Comparison of ENCODE assay signal across 8 cellular contexts in the genomic region with DNA sequence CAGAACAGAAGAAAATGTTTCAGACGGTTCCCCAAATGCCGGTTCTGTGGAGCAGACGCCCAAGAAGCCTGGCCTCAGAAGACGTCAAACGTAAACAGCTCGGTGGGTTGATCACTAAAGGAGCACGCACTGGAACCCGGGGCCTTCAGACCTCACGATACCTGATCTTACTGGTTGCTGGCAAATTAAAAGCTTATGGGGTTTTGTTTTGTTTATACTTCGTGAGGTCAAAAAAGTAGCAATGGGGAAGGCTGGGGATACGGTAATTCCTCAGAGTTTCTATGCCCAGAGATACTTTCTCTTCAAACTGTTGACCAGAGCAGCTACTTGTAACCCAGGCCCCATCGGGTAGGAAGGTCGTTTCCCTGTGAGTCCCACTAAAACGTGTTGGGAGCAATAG. TPM values are rescaled to one million over a fixed set of nuclear protein-coding genes. Genes with fewer than 3 reads are reported as not detected.
DNase-seq lines count a peak whose midpoint lies in the region; ATAC-seq and TF ChIP-seq lines count a peak whose summit lies in the region.

No MANE protein-coding gene starts in this region.

- H3K4me2 ChIP-seq in GM23338 = peak overlapping the region; percentile 97

- peaks cover 61% of the 10 kb centered on the region for H3K4me1 Mint-ChIP-seq in GM23338

- no peaks in the 10 kb centered on the region for H3K9me3 Mint-ChIP-seq in GM23338

- peaks cover 46% of the 10 kb centered on the region for H3K36me3 Mint-ChIP-seq in GM23338 (ENCODE audit: low read depth)

- H3K4me1 ChIP-seq in GM23338 (ENCODE audit: insufficient read depth) (peaks cover 58% of the 10 kb centered on the region), psoas muscle (peaks cover 64% of the 10 kb centered on the region)

- no peak for DNase-seq in AG09309 (ENCODE audit: low read depth)
- DNase-seq in GM23338 (ENCODE audit: low spot score) = peak; percentile 28
- peak; percentile 55 for DNase-seq in fibroblast of mammary gland (ENCODE audit: low read depth)
- no peak for DNase-seq in psoas muscle
- no peak for DNase-seq in D341Med (ENCODE audit: low spot score)
- DNase-seq in NCI-H524 treated with DMSO at 0.1 percent for 48 hours (lab: John Stamatoyannopoulos, UW) = no peak

- H2AFZ ChIP-seq in GM23338 = no peak overlapping the region

- no peak overlapping the region for H3K27ac Mint-ChIP-seq in GM23338

- peaks cover 12% of the 10 kb centered on the region for H3F3A ChIP-seq in GM23338 (replicated peaks; ENCODE audit: low read depth)

- peaks cover 26% of the 10 kb centered on the region for H4K20me1 ChIP-seq in GM23338 (replicated peaks; ENCODE audit: insufficient read depth)

- H3K27me3 Mint-ChIP-seq in GM23338 (ENCODE audit: insufficient read depth, low read depth, poor library complexity) = peaks cover 26% of the 10 kb centered on the region

- peak overlapping the region; percentile 67 for H3K4me3 ChIP-seq in AG09309 (ENCODE audit: control insufficient read depth, low read depth, low read length)
- peak overlapping the region; percentile 98 for H3K4me3 ChIP-seq in GM23338
- peak overlapping the region; percentile 93 for H3K4me3 ChIP-seq in fibroblast of mammary gland (ENCODE audit: control insufficient read depth, low read depth, low read length)
- peak overlapping the region; percentile 84 for H3K4me3 ChIP-seq in psoas muscle

- no peak overlapping the region for H3K27ac ChIP-seq in GM23338 (ENCODE audit: low read depth)
- peak overlapping the region; percentile 99 for H3K27ac ChIP-seq in VCaP
- peak overlapping the region; percentile 98 for H3K27ac ChIP-seq in psoas muscle

- H3K4me3 Mint-ChIP-seq in GM23338 = peak overlapping the region; percentile 96

- ATAC-seq in GM23338 = no peak
- ATAC-seq in psoas muscle = no peak
- ATAC-seq in HG03460 (IDR thresholded peaks at IDR 0.05; ENCODE audit: unreplicated experiment) = no peak

- 1% methylated on average over 14 of the region's 14 CpGs for WGBS in psoas muscle, 3 donors

- intact Hi-C loops in psoas muscle (cut with DNase I) = loop anchor here (5.0 to 10.0 kb wide), 3 partner anchors 68 to 364 kb away; partner anchors contain the start of genes APOLD1 (in 1 of the 2), BORCS5 (in 1 of the 2), DUSP16 (in 1 of the 2) and MANSC1 (in 1 of the 2)

- H3K9me3 ChIP-seq in psoas muscle = no peaks in the 10 kb centered on the region

- peaks cover 14% of the 10 kb centered on the region for H3K36me3 ChIP-seq in GM23338 (ENCODE audit: insufficient read depth)
- H3K36me3 ChIP-seq in psoas muscle (ENCODE audit: insufficient read depth in 1 of 2, low read depth in 1 of 2) = peaks cover 0 to 36% of the 10 kb centered on the region in 2 donors

- H3K9me2 ChIP-seq in GM23338 (ENCODE audit: insufficient read depth) = no peaks in the 10 kb centered on the region

- peaks cover 34% of the 10 kb centered on the region for H3K79me2 ChIP-seq in GM23338 (replicated peaks; ENCODE audit: insufficient read depth)

- H3K27me3 ChIP-seq in GM23338 (ENCODE audit: insufficient read depth) (peaks cover 67% of the 10 kb centered on the region), psoas muscle (ENCODE audit: insufficient read depth in 3 of 3, low read length in 2 of 3) (no peaks in the 10 kb centered on the region)

- TF ChIP-seq CTCF in AG09309 (IDR thresholded peaks at IDR 0.05; ENCODE audit: control insufficient read depth, insufficient read depth, low read depth, low read length, missing control alignments) (no peak), GM23338 (conservative IDR thresholded peaks at IDR 0.05; ENCODE audit: low read depth in 2 of 2) (no peak), VCaP (conservative IDR thresholded peaks at IDR 0.05) (no peak), fibroblast of mammary gland (conservative IDR thresholded peaks at IDR 0.05; ENCODE audit: control insufficient read depth, insufficient read depth, low read depth, low read length) (no peak), psoas muscle (IDR thresholded peaks at IDR 0.05) (no peak)

TF ChIP-seq in GM23338, 12 proteins besides CTCF, POLR2A, EP300 and RAD21 (continues in another document):
- TF ChIP-seq ZNF114 (CRISPR knock-in tag; IDR thresholded peaks at IDR 0.05) (no peak), EZH2 (IDR thresholded peaks at IDR 0.05; ENCODE audit: low read depth, unreplicated experiment) (no peak), ZNF331 (CRISPR knock-in tag; IDR thresholded peaks at IDR 0.05; ENCODE audit: low read depth) (no peak), CREB1 (CRISPR knock-in tag; IDR thresholded peaks at IDR 0.05; ENCODE audit: low read depth) (no peak), STAT1 (IDR thresholded peaks at IDR 0.05; ENCODE audit: unreplicated experiment) (no peak), JUNB (IDR thresholded peaks at IDR 0.05; ENCODE audit: unreplicated experiment) (no peak)
- TF ChIP-seq, protein P1, sequence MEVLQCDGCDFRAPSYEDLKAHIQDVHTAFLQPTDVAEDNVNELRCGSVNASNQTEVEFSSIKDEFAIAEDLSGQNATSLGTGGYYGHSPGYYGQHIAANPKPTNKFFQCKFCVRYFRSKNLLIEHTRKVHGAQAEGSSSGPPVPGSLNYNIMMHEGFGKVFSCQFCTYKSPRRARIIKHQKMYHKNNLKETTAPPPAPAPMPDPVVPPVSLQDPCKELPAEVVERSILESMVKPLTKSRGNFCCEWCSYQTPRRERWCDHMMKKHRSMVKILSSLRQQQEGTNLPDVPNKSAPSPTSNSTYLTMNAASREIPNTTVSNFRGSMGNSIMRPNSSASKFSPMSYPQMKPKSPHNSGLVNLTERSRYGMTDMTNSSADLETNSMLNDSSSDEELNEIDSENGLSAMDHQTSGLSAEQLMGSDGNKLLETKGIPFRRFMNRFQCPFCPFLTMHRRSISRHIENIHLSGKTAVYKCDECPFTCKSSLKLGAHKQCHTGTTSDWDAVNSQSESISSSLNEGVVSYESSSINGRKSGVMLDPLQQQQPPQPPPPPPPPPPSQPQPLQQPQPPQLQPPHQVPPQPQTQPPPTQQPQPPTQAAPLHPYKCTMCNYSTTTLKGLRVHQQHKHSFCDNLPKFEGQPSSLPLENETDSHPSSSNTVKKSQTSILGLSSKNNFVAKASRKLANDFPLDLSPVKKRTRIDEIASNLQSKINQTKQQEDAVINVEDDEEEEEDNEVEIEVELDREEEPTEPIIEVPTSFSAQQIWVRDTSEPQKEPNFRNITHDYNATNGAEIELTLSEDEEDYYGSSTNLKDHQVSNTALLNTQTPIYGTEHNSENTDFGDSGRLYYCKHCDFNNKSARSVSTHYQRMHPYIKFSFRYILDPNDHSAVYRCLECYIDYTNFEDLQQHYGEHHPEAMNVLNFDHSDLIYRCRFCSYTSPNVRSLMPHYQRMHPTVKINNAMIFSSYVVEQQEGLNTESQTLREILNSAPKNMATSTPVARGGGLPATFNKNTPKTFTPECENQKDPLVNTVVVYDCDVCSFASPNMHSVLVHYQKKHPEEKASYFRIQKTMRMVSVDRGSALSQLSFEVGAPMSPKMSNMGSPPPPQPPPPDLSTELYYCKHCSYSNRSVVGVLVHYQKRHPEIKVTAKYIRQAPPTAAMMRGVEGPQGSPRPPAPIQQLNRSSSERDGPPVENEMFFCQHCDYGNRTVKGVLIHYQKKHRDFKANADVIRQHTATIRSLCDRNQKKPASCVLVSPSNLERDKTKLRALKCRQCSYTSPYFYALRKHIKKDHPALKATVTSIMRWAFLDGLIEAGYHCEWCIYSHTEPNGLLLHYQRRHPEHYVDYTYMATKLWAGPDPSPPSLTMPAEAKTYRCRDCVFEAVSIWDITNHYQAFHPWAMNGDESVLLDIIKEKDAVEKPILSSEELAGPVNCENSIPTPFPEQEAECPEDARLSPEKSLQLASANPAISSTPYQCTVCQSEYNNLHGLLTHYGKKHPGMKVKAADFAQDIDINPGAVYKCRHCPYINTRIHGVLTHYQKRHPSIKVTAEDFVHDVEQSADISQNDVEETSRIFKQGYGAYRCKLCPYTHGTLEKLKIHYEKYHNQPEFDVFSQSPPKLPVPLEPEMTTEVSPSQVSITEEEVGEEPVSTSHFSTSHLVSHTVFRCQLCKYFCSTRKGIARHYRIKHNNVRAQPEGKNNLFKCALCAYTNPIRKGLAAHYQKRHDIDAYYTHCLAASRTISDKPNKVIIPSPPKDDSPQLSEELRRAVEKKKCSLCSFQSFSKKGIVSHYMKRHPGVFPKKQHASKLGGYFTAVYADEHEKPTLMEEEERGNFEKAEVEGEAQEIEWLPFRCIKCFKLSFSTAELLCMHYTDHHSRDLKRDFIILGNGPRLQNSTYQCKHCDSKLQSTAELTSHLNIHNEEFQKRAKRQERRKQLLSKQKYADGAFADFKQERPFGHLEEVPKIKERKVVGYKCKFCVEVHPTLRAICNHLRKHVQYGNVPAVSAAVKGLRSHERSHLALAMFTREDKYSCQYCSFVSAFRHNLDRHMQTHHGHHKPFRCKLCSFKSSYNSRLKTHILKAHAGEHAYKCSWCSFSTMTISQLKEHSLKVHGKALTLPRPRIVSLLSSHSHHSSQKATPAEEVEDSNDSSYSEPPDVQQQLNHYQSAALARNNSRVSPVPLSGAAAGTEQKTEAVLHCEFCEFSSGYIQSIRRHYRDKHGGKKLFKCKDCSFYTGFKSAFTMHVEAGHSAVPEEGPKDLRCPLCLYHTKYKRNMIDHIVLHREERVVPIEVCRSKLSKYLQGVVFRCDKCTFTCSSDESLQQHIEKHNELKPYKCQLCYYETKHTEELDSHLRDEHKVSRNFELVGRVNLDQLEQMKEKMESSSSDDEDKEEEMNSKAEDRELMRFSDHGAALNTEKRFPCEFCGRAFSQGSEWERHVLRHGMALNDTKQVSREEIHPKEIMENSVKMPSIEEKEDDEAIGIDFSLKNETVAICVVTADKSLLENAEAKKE (CRISPR knock-in tag; IDR thresholded peaks at IDR 0.05) = no peak

RNA-seq across cellular contexts. Expression of gene CDKN1B, which starts 1.7 kb away (rescaled TPM):
- total RNA-seq in GM23338 (2014; rRNA removed; shearing (Covaris generic)) = 27.9 and 30.6 TPM in 2 replicates
- polyA plus RNA-seq in GM23338 (2016; fragmentation: Nextera tagmentation; extraction: Ambion mirVana) (9.3 and 9.5 TPM in 2 replicates), psoas muscle (10 to 100 TPM; 20.7 to 62.8 (median 42.4) TPM)
- 10 to 100 TPM; 32.2 to 61.0 (median 38.0) TPM for total RNA-seq in psoas muscle

RNA-seq across cellular contexts. Expression of gene GPR19, which starts 22.9 kb away (rescaled TPM):
- 15.3 and 18.7 TPM in 2 replicates for total RNA-seq in GM23338 (2014; rRNA removed; shearing (Covaris generic))
- polyA plus RNA-seq in GM23338 (2016; fragmentation: Nextera tagmentation; extraction: Ambion mirVana) (12.1 and 14.3 TPM in 2 replicates), psoas muscle (under 1 TPM in 1 of 3 donors, not detected in 2; 0.38 TPM)
- not detected for total RNA-seq in psoas muscle

Comparison
In these comparisons a context has a peak if more than half of its experiments do, and no peak if none do; other contexts are left out.
1. DNase-seq: peak in GM23338 (single experiment) and fibroblast of mammary gland (single experiment); none in AG09309 (single experiment), psoas muscle (0 of 2), D341Med (single experiment) and NCI-H524 treated with DMSO at 0.1 percent for 48 hours (single experiment).
2. RNA of gene GPR19, which starts 22.9 kb away (total RNA-seq): 15.3 to 18.7 TPM in GM23338; not detected in psoas muscle; every median in the first group is over 10 times any median in the second.
3. Peak in every context shown above with its lines, with median percentiles within 50 percentile points of each other: H3K4me3 ChIP-seq.